In the genomic region with DNA sequence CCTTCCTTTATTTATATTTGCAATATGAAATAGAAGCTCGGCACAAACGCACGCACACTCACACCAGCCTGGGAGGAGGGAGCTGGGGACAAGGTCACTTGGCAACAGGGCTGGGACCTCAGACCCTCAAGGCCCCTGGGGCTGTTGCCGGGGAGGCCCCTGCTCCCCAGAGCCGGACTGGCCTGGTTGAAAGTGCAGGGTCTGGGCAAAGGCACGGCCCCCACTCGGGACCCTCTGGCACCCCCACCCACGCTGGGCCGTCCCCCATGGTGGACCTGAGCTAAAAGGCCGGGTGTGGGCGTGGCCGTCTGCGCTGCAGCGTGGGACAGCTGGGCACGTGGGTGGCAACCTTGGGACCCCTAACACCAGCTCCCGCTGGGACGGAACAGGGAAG, we compare ENCODE assay signal across 1 cellular context.
A peak's percentile ranks its signal among the peaks of the same experiment; 100 is the strongest.
TF ChIP-seq lines count a peak whose summit lies in the region.

No MANE protein-coding gene starts in this region.

TF ChIP-seq in K562, 482 proteins besides CTCF, POLR2A, EP300 and RAD21:
- peak; percentile 50; the same call in 1 of the 2 replicates for TF ChIP-seq POLR2G (IDR thresholded peaks at IDR 0.05; ENCODE audit: low read depth, low read length)
- TF ChIP-seq ZZZ3 (IDR thresholded peaks at IDR 0.05), result no peak
- no peak for TF ChIP-seq L3MBTL2 (IDR thresholded peaks at IDR 0.05)
